ENCODE assay signal across 2 cellular contexts in genomic region chr14:69996197-69996596, GRCh38.
TF ChIP-seq lines count a peak whose summit lies in the region.

No MANE protein-coding gene starts in this region.

TF ChIP-seq in A549, 52 proteins besides CTCF, POLR2A, EP300 and RAD21 (continued from another document):
- TF ChIP-seq, protein P1, sequence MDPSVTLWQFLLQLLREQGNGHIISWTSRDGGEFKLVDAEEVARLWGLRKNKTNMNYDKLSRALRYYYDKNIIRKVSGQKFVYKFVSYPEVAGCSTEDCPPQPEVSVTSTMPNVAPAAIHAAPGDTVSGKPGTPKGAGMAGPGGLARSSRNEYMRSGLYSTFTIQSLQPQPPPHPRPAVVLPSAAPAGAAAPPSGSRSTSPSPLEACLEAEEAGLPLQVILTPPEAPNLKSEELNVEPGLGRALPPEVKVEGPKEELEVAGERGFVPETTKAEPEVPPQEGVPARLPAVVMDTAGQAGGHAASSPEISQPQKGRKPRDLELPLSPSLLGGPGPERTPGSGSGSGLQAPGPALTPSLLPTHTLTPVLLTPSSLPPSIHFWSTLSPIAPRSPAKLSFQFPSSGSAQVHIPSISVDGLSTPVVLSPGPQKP (IDR thresholded peaks at IDR 0.05; ENCODE audit: low read depth, low read length), result no peak
- no peak for TF ChIP-seq MAZ (IDR thresholded peaks at IDR 0.05; ENCODE audit: borderline replicate concordance, low read depth, low read length)
- TF ChIP-seq, protein P2, sequence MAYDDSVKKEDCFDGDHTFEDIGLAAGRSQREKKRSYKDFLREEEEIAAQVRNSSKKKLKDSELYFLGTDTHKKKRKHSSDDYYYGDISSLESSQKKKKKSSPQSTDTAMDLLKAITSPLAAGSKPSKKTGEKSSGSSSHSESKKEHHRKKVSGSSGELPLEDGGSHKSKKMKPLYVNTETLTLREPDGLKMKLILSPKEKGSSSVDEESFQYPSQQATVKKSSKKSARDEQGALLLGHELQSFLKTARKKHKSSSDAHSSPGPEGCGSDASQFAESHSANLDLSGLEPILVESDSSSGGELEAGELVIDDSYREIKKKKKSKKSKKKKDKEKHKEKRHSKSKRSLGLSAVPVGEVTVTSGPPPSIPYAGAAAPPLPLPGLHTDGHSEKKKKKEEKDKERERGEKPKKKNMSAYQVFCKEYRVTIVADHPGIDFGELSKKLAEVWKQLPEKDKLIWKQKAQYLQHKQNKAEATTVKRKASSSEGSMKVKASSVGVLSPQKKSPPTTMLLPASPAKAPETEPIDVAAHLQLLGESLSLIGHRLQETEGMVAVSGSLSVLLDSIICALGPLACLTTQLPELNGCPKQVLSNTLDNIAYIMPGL (CRISPR knock-in tag; IDR thresholded peaks at IDR 0.05; ENCODE audit: borderline replicate concordance), result no peak
- no peak for TF ChIP-seq ZFP36 (IDR thresholded peaks at IDR 0.05; ENCODE audit: borderline replicate concordance, partially characterized antibody)
- TF ChIP-seq EHMT2 (IDR thresholded peaks at IDR 0.05; ENCODE audit: low read depth), result no peak
- no peak for TF ChIP-seq FOXS1 (CRISPR knock-in tag; IDR thresholded peaks at IDR 0.05)
- TF ChIP-seq NR3C1 (IDR thresholded peaks at IDR 0.05), result no peak
- no peak for TF ChIP-seq BCL3 (IDR thresholded peaks at IDR 0.05)
- no peak for TF ChIP-seq REST (IDR thresholded peaks at IDR 0.05)
- no peak for TF ChIP-seq CBX8 (IDR thresholded peaks at IDR 0.05)

TF ChIP-seq in GM23338, 12 proteins besides CTCF, POLR2A, EP300 and RAD21:
- TF ChIP-seq, protein P3, sequence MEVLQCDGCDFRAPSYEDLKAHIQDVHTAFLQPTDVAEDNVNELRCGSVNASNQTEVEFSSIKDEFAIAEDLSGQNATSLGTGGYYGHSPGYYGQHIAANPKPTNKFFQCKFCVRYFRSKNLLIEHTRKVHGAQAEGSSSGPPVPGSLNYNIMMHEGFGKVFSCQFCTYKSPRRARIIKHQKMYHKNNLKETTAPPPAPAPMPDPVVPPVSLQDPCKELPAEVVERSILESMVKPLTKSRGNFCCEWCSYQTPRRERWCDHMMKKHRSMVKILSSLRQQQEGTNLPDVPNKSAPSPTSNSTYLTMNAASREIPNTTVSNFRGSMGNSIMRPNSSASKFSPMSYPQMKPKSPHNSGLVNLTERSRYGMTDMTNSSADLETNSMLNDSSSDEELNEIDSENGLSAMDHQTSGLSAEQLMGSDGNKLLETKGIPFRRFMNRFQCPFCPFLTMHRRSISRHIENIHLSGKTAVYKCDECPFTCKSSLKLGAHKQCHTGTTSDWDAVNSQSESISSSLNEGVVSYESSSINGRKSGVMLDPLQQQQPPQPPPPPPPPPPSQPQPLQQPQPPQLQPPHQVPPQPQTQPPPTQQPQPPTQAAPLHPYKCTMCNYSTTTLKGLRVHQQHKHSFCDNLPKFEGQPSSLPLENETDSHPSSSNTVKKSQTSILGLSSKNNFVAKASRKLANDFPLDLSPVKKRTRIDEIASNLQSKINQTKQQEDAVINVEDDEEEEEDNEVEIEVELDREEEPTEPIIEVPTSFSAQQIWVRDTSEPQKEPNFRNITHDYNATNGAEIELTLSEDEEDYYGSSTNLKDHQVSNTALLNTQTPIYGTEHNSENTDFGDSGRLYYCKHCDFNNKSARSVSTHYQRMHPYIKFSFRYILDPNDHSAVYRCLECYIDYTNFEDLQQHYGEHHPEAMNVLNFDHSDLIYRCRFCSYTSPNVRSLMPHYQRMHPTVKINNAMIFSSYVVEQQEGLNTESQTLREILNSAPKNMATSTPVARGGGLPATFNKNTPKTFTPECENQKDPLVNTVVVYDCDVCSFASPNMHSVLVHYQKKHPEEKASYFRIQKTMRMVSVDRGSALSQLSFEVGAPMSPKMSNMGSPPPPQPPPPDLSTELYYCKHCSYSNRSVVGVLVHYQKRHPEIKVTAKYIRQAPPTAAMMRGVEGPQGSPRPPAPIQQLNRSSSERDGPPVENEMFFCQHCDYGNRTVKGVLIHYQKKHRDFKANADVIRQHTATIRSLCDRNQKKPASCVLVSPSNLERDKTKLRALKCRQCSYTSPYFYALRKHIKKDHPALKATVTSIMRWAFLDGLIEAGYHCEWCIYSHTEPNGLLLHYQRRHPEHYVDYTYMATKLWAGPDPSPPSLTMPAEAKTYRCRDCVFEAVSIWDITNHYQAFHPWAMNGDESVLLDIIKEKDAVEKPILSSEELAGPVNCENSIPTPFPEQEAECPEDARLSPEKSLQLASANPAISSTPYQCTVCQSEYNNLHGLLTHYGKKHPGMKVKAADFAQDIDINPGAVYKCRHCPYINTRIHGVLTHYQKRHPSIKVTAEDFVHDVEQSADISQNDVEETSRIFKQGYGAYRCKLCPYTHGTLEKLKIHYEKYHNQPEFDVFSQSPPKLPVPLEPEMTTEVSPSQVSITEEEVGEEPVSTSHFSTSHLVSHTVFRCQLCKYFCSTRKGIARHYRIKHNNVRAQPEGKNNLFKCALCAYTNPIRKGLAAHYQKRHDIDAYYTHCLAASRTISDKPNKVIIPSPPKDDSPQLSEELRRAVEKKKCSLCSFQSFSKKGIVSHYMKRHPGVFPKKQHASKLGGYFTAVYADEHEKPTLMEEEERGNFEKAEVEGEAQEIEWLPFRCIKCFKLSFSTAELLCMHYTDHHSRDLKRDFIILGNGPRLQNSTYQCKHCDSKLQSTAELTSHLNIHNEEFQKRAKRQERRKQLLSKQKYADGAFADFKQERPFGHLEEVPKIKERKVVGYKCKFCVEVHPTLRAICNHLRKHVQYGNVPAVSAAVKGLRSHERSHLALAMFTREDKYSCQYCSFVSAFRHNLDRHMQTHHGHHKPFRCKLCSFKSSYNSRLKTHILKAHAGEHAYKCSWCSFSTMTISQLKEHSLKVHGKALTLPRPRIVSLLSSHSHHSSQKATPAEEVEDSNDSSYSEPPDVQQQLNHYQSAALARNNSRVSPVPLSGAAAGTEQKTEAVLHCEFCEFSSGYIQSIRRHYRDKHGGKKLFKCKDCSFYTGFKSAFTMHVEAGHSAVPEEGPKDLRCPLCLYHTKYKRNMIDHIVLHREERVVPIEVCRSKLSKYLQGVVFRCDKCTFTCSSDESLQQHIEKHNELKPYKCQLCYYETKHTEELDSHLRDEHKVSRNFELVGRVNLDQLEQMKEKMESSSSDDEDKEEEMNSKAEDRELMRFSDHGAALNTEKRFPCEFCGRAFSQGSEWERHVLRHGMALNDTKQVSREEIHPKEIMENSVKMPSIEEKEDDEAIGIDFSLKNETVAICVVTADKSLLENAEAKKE (CRISPR knock-in tag; IDR thresholded peaks at IDR 0.05), result no peak
- TF ChIP-seq EZH2 (IDR thresholded peaks at IDR 0.05; ENCODE audit: low read depth, unreplicated experiment), result no peak
- TF ChIP-seq POLR2AphosphoS5 (IDR thresholded peaks at IDR 0.05; ENCODE audit: low read depth), result no peak
- TF ChIP-seq, protein P4, sequence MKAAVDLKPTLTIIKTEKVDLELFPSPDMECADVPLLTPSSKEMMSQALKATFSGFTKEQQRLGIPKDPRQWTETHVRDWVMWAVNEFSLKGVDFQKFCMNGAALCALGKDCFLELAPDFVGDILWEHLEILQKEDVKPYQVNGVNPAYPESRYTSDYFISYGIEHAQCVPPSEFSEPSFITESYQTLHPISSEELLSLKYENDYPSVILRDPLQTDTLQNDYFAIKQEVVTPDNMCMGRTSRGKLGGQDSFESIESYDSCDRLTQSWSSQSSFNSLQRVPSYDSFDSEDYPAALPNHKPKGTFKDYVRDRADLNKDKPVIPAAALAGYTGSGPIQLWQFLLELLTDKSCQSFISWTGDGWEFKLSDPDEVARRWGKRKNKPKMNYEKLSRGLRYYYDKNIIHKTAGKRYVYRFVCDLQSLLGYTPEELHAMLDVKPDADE (IDR thresholded peaks at IDR 0.05), result no peak
- no peak for TF ChIP-seq CREB1 (CRISPR knock-in tag; IDR thresholded peaks at IDR 0.05; ENCODE audit: low read depth)
- no peak for TF ChIP-seq REST (IDR thresholded peaks at IDR 0.05; ENCODE audit: unreplicated experiment)
- TF ChIP-seq EZH2phosphoT487 (IDR thresholded peaks at IDR 0.05; ENCODE audit: unreplicated experiment), result no peak
- TF ChIP-seq STAT1 (IDR thresholded peaks at IDR 0.05; ENCODE audit: unreplicated experiment), result no peak
- TF ChIP-seq ZNF114 (CRISPR knock-in tag; IDR thresholded peaks at IDR 0.05), result no peak
- TF ChIP-seq JUNB (IDR thresholded peaks at IDR 0.05; ENCODE audit: unreplicated experiment), result no peak
- TF ChIP-seq NANOG (IDR thresholded peaks at IDR 0.05; ENCODE audit: borderline replicate concordance), result no peak
- no peak for TF ChIP-seq ZNF331 (CRISPR knock-in tag; IDR thresholded peaks at IDR 0.05; ENCODE audit: low read depth)
TF ChIP-seq in GM23338: peak in this region for 0.
